ENCODE assay signal across 14 cellular contexts in genomic region chr17:75695830-75696271, GRCh38. TPM values are rescaled to one million over a fixed set of nuclear protein-coding genes. Genes with fewer than 3 reads are reported as not detected.
DNase-seq lines count a peak whose midpoint lies in the region; ATAC-seq, FAIRE-seq and TF ChIP-seq lines count a peak whose summit lies in the region.
"Had no signal": no experiment of that assay in that cellular context is flagged by ENCODE, and none has a peak within 500 bp of the region (broad histone marks: within the 10 kb centered on the region; RNA-seq: fewer than 3 reads in every experiment).

No MANE protein-coding gene starts in this region.

- peaks cover 18 to 25% of the 10 kb centered on the region in 2 donors for H3K4me1 Mint-ChIP-seq in natural killer cell

- H2BK120ac ChIP-seq in mesenchymal stem cell (ENCODE audit: low read depth, low read length) = no peak overlapping the region

- H3K79me1 ChIP-seq in mesenchymal stem cell (replicated peaks; ENCODE audit: low read length, poor library complexity, severe bottlenecking) = peaks cover 2% of the 10 kb centered on the region

- H3K18ac ChIP-seq in mesenchymal stem cell (ENCODE audit: low read depth in 1 of 2, low read length in 2 of 2) = peak overlapping the region in 1 of 2 experiments; percentile 38

- no peak for ATAC-seq in natural killer cell
- no peak for ATAC-seq in GM18873 (IDR thresholded peaks at IDR 0.05; ENCODE audit: low FRiP score, unreplicated experiment)
- ATAC-seq: activated CD8-positive, alpha-beta T cell treated with anti-CD3 and anti-CD28 coated beads, Interleukin-2, amount 10 ng/mL, durations not matched to agents 7 days and 5 days had no signal

- intact Hi-C loops in natural killer cell (cut with micrococcal nuclease) = no loop called here

- TF ChIP-seq POLR2A in Peyer's patch (IDR thresholded peaks at IDR 0.05) (peak; percentile 69 to 82), GM12891 (IDR thresholded peaks at IDR 0.05; ENCODE audit: low read depth, low read length) (no peak)

- H4K8ac ChIP-seq in mesenchymal stem cell (ENCODE audit: low read length) = no peak overlapping the region

- H3K9me3 ChIP-seq in Peyer's patch = no peaks in the 10 kb centered on the region
- H3K9me3 ChIP-seq in mesenchymal stem cell (ENCODE audit: control insufficient read depth, low read length) = no peaks in the 10 kb centered on the region
- H3K9me3 ChIP-seq: BLaER1 treated with 17β-estradiol and CSF1 and Interleukin-3, amounts not matched to agents 10 nM and 100 nM had no signal

- TF ChIP-seq CTCF in Peyer's patch (IDR thresholded peaks at IDR 0.05) (no peak), natural killer cell (IDR thresholded peaks at IDR 0.05) (no peak)

- peak overlapping the region; percentile 13 for H4K91ac ChIP-seq in mesenchymal stem cell (ENCODE audit: low read length)

- H3K27me3 ChIP-seq in Peyer's patch (no peaks in the 10 kb centered on the region), mesenchymal stem cell (ENCODE audit: control insufficient read depth in 1 of 2, insufficient read depth in 1 of 2, low read length in 2 of 2) (no peaks in the 10 kb centered on the region)
- H3K27me3 ChIP-seq: BLaER1 treated with 17β-estradiol and CSF1 and Interleukin-3, amounts not matched to agents 10 nM and 100 nM had no signal

- H2BK5ac ChIP-seq in mesenchymal stem cell (ENCODE audit: low read depth, low read length, poor library complexity, severe bottlenecking) = peak overlapping the region; percentile 77

- H2BK15ac ChIP-seq in mesenchymal stem cell (ENCODE audit: low read depth, poor library complexity, severe bottlenecking) = no peak overlapping the region

- no peak overlapping the region for H3K4ac ChIP-seq in mesenchymal stem cell (ENCODE audit: low read depth in 1 of 2, low read length in 2 of 2)

- no peak overlapping the region for H2AFZ ChIP-seq in mesenchymal stem cell (ENCODE audit: low read depth, low read length)

- H2AK5ac ChIP-seq in mesenchymal stem cell (ENCODE audit: low read length, severe bottlenecking) = peak overlapping the region; percentile 28

- DNase-seq in Peyer's patch = peak in 2 of 3 donors; percentile 82 to 84
- peak; percentile 46 for DNase-seq in ecto neural progenitor cell (ENCODE audit: low spot score)
- no peak for DNase-seq in mesenchymal stem cell
- no peak for DNase-seq in natural killer cell
- no peak for DNase-seq in GM12891 (ENCODE audit: insufficient read length, low spot score)
- no peak for DNase-seq in central memory CD4-positive, alpha-beta T cell
- DNase-seq: activated CD8-positive, alpha-beta T cell treated with anti-CD3 and anti-CD28 coated beads, Interleukin-2, amount 10 ng/mL, durations not matched to agents 7 days and 5 days; cerebellar nuclear complex; stimulated activated CD4-positive, alpha-beta T cell treated with anti-CD3 and anti-CD28 coated beads, Interleukin-4, amount 100 ng/mL, for 1 hour; stimulated activated naive CD4-positive, alpha-beta T cell had no signal

- H3K23ac ChIP-seq in mesenchymal stem cell (ENCODE audit: low read length in 2 of 2) = no peak overlapping the region

- H3K36me3 ChIP-seq in Peyer's patch (peaks cover 0 to 43% (median 0%) of the 10 kb centered on the region in 3 donors), mesenchymal stem cell (ENCODE audit: control insufficient read depth in 1 of 2, insufficient read depth in 2 of 2, low read depth in 1 of 2, low read length in 2 of 2) (peaks cover 24 to 71% of the 10 kb centered on the region in 2 experiments)

- H3K14ac ChIP-seq in mesenchymal stem cell (ENCODE audit: low read length in 2 of 2) = no peak overlapping the region

- no peak overlapping the region for H3K4me3 ChIP-seq in Peyer's patch
- no peak overlapping the region for H3K4me3 ChIP-seq in mesenchymal stem cell (ENCODE audit: insufficient read depth in 1 of 2, low read depth in 1 of 2, low read length in 2 of 2)
- H3K4me3 ChIP-seq in skin epidermis = no peak overlapping the region
- H3K4me3 ChIP-seq: BLaER1 treated with 17β-estradiol and CSF1 and Interleukin-3, amounts not matched to agents 10 nM and 100 nM had no signal

- H3K4me3 Mint-ChIP-seq in natural killer cell = no peak overlapping the region
- H3K4me3 Mint-ChIP-seq: activated CD8-positive, alpha-beta T cell treated with anti-CD3 and anti-CD28 coated beads, Interleukin-2, amount 10 ng/mL, durations not matched to agents 7 days and 5 days had no signal

- no peaks in the 10 kb centered on the region for H3K9me3 Mint-ChIP-seq in natural killer cell

- H3K4me1 ChIP-seq in Peyer's patch (peaks cover 0 to 82% (median 5%) of the 10 kb centered on the region in 4 donors), mesenchymal stem cell (ENCODE audit: control insufficient read depth, insufficient read depth, low read depth, low read length) (peaks cover 66% of the 10 kb centered on the region)

- H3K4me2 ChIP-seq in mesenchymal stem cell (ENCODE audit: low read length, poor library complexity, severe bottlenecking) = no peak overlapping the region

- no peak for FAIRE-seq in GM12891 (lab: Jason Lieb, UNC)

- H3K27ac ChIP-seq in Peyer's patch = peak overlapping the region in 3 of 4 donors; percentile 86 to 96 (median 91)
- H3K27ac ChIP-seq in mesenchymal stem cell (ENCODE audit: low read length, poor library complexity, severe bottlenecking) = peak overlapping the region; percentile 99
- H3K27ac ChIP-seq in skin epidermis = peak overlapping the region in 20 of 21 experiments; percentile 2 to 91 (median 82)
- H3K27ac ChIP-seq: HL-60 had no signal

- WGBS in mesenchymal stem cell = 97% methylated on average over 12 of the region's 12 CpGs

- no peak overlapping the region for H3K27ac Mint-ChIP-seq in natural killer cell
- H3K27ac Mint-ChIP-seq: activated CD8-positive, alpha-beta T cell treated with anti-CD3 and anti-CD28 coated beads, Interleukin-2, amount 10 ng/mL, durations not matched to agents 7 days and 5 days had no signal

- H3K27me3 Mint-ChIP-seq in natural killer cell (ENCODE audit: low read depth in 2 of 2) = no peaks in the 10 kb centered on the region

- H2BK12ac ChIP-seq in mesenchymal stem cell (ENCODE audit: low read length in 2 of 2) = no peak overlapping the region

- H3K9ac ChIP-seq in mesenchymal stem cell (ENCODE audit: low read length) = no peak overlapping the region

- no peaks in the 10 kb centered on the region for H3K36me3 Mint-ChIP-seq in natural killer cell

TF ChIP-seq in GM12891, 5 proteins besides CTCF, POLR2A, EP300 and RAD21:
- TF ChIP-seq POU2F2 (IDR thresholded peaks at IDR 0.05; ENCODE audit: low read depth, low read length) = no peak
- TF ChIP-seq POLR2AphosphoS5 (IDR thresholded peaks at IDR 0.05; ENCODE audit: low read depth, low read length) = no peak
- no peak for TF ChIP-seq SPI1 (IDR thresholded peaks at IDR 0.05; ENCODE audit: low read depth, low read length)
- TF ChIP-seq TAF1 (IDR thresholded peaks at IDR 0.05; ENCODE audit: low read depth, low read length) = no peak
- TF ChIP-seq PAX5 (IDR thresholded peaks at IDR 0.05; ENCODE audit: insufficient read depth, low read length, severe bottlenecking) = no peak
TF ChIP-seq in GM12891: peak in this region for 0.

RNA-seq across cellular contexts. Expression of gene ITGB4, which starts 25.4 kb away (rescaled TPM):
- total RNA-seq in Peyer's patch (100 to 1,000 TPM in 3 of 4 donors, 10 to 100 TPM in 1; 80.0 to 368 (median 219) TPM), natural killer cell (1 to 10 TPM in 1 of 3 donors, under 1 TPM in 2; 0.38 to 1.0 (median 0.68) TPM)
- 1.3 TPM for polyA plus RNA-seq in mesenchymal stem cell (2013, experiment 1 of 2)
- 1.0 TPM for polyA plus RNA-seq in mesenchymal stem cell (2013, experiment 2 of 2)
- polyA plus RNA-seq in GM12891 (2012; ENCODE audit: low read depth, missing spikeins) = 1.2 TPM

RNA-seq across cellular contexts. Expression of gene SAP30BP, which starts 28.7 kb away (rescaled TPM):
- total RNA-seq in Peyer's patch (100 to 1,000 TPM in 2 of 4 donors, 10 to 100 TPM in 2; 65.3 to 117 (median 101) TPM), natural killer cell (100 to 1,000 TPM; 234 to 246 (median 240) TPM)
- 68.5 TPM for polyA plus RNA-seq in mesenchymal stem cell (2013, experiment 1 of 2)
- polyA plus RNA-seq in mesenchymal stem cell (2013, experiment 2 of 2) = 71.8 TPM
- 58.8 TPM for polyA plus RNA-seq in GM12891 (2012; ENCODE audit: low read depth, missing spikeins)

RNA-seq across cellular contexts. Expression of gene RECQL5, which starts 28.9 kb away (rescaled TPM):
- 10 to 100 TPM; 26.3 to 85.0 (median 44.1) TPM for total RNA-seq in Peyer's patch
- 9.8 TPM for polyA plus RNA-seq in mesenchymal stem cell (2013, experiment 1 of 2)
- polyA plus RNA-seq in mesenchymal stem cell (2013, experiment 2 of 2) = 9.5 TPM
- 10 to 100 TPM; 33.4 to 39.1 (median 34.3) TPM for total RNA-seq in natural killer cell
- polyA plus RNA-seq in GM12891 (2012; ENCODE audit: low read depth, missing spikeins) = 20.1 TPM

Comparison
In these comparisons a context has a peak if more than half of its experiments do, and no peak if none do; other contexts are left out.
1. DNase-seq: peak in Peyer's patch (2 of 3) and ecto neural progenitor cell (single experiment); none in mesenchymal stem cell (single experiment), natural killer cell (single experiment), GM12891 (single experiment) and central memory CD4-positive, alpha-beta T cell (single experiment).
2. RNA of gene ITGB4, which starts 25.4 kb away (total RNA-seq): 80.0 to 368 TPM in Peyer's patch; 0.38 to 1.0 TPM in natural killer cell; every median in the first group is over 10 times any median in the second.
3. Peak in every context shown above with its lines, with median percentiles within 50 percentile points of each other: H3K27ac ChIP-seq.